1 cellular context compared by ENCODE assay signal in genomic region chr17:73391331-73392265, GRCh38.
TF ChIP-seq lines count a peak whose summit lies in the region.

No MANE protein-coding gene starts in this region.

TF ChIP-seq in H1, 55 proteins besides CTCF, POLR2A, EP300 and RAD21:
- no peak for TF ChIP-seq YY1 (IDR thresholded peaks at IDR 0.05; ENCODE audit: low read depth, low read length)
- no peak for TF ChIP-seq SIRT6 (IDR thresholded peaks at IDR 0.05; ENCODE audit: low read length)
- TF ChIP-seq POLR2AphosphoS5 (IDR thresholded peaks at IDR 0.05; ENCODE audit: low read depth, low read length): no peak
- TF ChIP-seq ATF2 (IDR thresholded peaks at IDR 0.05; ENCODE audit: low read length): no peak
TF ChIP-seq in H1: peak in this region for 0.
